27 cellular contexts compared by ENCODE assay signal in genomic region chr11:119156496-119156895, GRCh38. TPM values are rescaled to one million over a fixed set of nuclear protein-coding genes. Genes with fewer than 3 reads are reported as not detected.
"Had no signal": no experiment of that assay in that cellular context is flagged by ENCODE, and none has a peak within 500 bp of the region (broad histone marks: within the 10 kb centered on the region; RNA-seq: fewer than 3 reads in every experiment).

No MANE protein-coding gene starts in this region.

- H3K9me3 ChIP-seq: left ventricle myocardium inferior, mucosa of descending colon, pancreas, prostate gland, tibial nerve, uterus had no signal

- H3K36me3 ChIP-seq: left ventricle myocardium inferior, pancreas, prostate gland, tibial nerve, uterus had no signal

- H3K4me1 ChIP-seq: left ventricle myocardium inferior, pancreas, prostate gland, tibial nerve, uterus had no signal

- ATAC-seq: right cardiac atrium; stimulated activated memory B cell treated with anti-CD40 and anti-IgM and Interleukin-4, amounts not matched to agents 10 μg/mL and 1 μg/mL and 100 μg/mL, for 72 hours had no signal

- DNase-seq: left ventricle myocardium inferior; midbrain; naive thymus-derived CD4-positive, alpha-beta T cell; pancreas; retina; right cardiac atrium; stimulated activated CD4-positive, alpha-beta T cell treated with anti-CD3 and anti-CD28 coated beads, Interleukin-1b, Interleukin-23, amount 100 ng/mL, for 48 hours; stimulated activated CD4-positive, alpha-beta T cell treated with anti-CD3 and anti-CD28 coated beads, Interleukin-2, amount 100 ng/mL, for 48 hours; stimulated activated CD4-positive, alpha-beta T cell treated with anti-CD3 and anti-CD28 coated beads, Interleukin-4, amount 100 ng/mL, for 4 hours; stimulated activated CD8-positive, alpha-beta memory T cell treated with anti-CD3 and anti-CD28 coated beads, Interleukin-4, amount 100 ng/mL, for 48 hours; stimulated activated naive CD4-positive, alpha-beta T cell treated with Interleukin-2 at 50 U/mL for 16 hours; stimulated activated naive CD8-positive, alpha-beta T cell treated with anti-CD3 and anti-CD28 coated beads, Interleukin-15, amount 100 ng/mL, for 72 hours; substantia nigra; uterus had no signal

- FAIRE-seq: pancreas had no signal

- H3K4me2 ChIP-seq: hepatocyte, smooth muscle cell had no signal

- H3K4me3 ChIP-seq: hepatocyte, left ventricle myocardium inferior, mucosa of descending colon, pancreas, prostate gland, smooth muscle cell, tibial nerve, uterus had no signal

- H3K27me3 ChIP-seq: hepatocyte, uterus had no signal

- H3K79me2 ChIP-seq: hepatocyte had no signal

- H2AFZ ChIP-seq: hepatocyte had no signal

- H3K27ac ChIP-seq: hepatocyte, left ventricle myocardium inferior, pancreas, prostate gland, tibial nerve, uterus had no signal

RNA-seq across cellular contexts. Expression of gene ABCG4, which starts 7.6 kb away (rescaled TPM):
- total RNA-seq: hepatocyte; lung microvascular endothelial cell; mesenteric fat pad; natural killer cell treated with Interleukin-12 subunit alpha and Interleukin-12 subunit beta and Interleukin-15 and Interleukin-18, amount 100 ng/mL, for 72 hours; pancreas had no signal
- polyA plus RNA-seq: naive thymus-derived CD4-positive, alpha-beta T cell had no signal

RNA-seq across cellular contexts. Expression of gene NHERF4, which starts 28.8 kb away (rescaled TPM):
- total RNA-seq: kidney epithelial cell, left ventricle myocardium inferior, lung microvascular endothelial cell, mesenteric fat pad, myocyte, prostate gland, smooth muscle cell, temporal lobe had no signal
- polyA plus RNA-seq: naive thymus-derived CD4-positive, alpha-beta T cell; neural cell had no signal
